ENCODE assay signal across 1 cellular context in the genomic region with DNA sequence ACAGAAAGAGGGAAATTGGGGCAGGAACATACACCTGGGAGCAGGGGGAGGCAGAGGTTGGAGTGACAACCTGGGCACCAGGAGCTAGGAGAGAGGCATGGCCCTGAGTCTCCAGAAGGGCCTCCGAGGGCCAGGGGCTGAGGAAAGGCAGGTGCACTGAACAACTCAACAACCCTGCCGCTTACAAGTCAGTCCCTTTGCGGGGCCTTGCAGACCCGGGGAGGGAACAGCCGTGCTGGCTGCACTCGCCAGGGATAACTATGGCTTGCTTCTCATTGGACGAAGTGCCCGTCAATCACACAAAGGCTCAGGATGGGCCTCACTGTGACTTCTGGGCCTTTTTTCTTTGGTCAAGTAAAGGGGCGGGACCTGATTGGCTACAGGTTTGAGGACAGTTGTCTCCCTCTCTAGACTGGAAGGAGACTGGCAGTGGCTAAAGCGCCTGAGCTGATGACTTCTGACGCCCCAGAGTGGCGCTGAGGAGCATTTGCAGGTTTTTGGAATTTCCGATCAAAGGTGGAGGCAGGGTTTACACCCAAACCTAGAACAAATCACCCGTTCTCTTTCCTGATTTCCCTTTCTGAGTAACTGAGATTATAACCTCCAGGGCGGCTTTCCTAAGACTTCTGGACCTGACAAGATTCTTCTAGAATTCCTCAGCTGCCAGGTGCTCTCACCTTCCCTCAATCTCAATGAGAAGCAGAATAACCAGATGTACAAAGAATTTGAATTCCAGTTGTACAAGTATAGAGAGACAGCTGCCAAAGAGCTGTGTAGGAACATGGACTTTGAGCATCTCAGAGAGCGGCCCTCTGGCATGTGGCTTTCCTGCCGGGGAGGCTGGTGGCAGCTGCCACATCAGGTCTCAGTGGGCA.
A peak's percentile ranks its signal among the peaks of the same experiment; 100 is the strongest.
TF ChIP-seq lines count a peak whose summit lies in the region.

No MANE protein-coding gene starts in this region.

TF ChIP-seq in HepG2, 621 proteins besides CTCF, POLR2A, EP300 and RAD21 (continues in another document):
- TF ChIP-seq, protein P1, sequence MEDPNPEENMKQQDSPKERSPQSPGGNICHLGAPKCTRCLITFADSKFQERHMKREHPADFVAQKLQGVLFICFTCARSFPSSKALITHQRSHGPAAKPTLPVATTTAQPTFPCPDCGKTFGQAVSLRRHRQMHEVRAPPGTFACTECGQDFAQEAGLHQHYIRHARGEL (CRISPR knock-in tag; IDR thresholded peaks at IDR 0.05) = peak; percentile 87; the same call in 1 of the 2 replicates
- no peak for TF ChIP-seq ARNT2 (CRISPR knock-in tag; IDR thresholded peaks at IDR 0.05; ENCODE audit: low read depth)
- no peak for TF ChIP-seq ZNF343 (CRISPR knock-in tag; IDR thresholded peaks at IDR 0.05)
- 0 out of 2 replicates have a peak, but pooled peaks have one; percentile 26 for TF ChIP-seq NCOA5 (CRISPR knock-in tag; IDR thresholded peaks at IDR 0.05)
- 0 out of 2 replicates have a peak, but pooled peaks have one; percentile 50 for TF ChIP-seq TMF1 (CRISPR knock-in tag; IDR thresholded peaks at IDR 0.05; ENCODE audit: low read depth)
- TF ChIP-seq KDM2A (CRISPR knock-in tag; IDR thresholded peaks at IDR 0.05; ENCODE audit: borderline replicate concordance, low read depth) = peak; percentile 12; the same call in 1 of the 2 replicates
- no peak for TF ChIP-seq FOXA1 (IDR thresholded peaks at IDR 0.05)
- TF ChIP-seq FOXA1 (CRISPR knock-in tag; IDR thresholded peaks at IDR 0.05) = no peak
- TF ChIP-seq, protein P2, sequence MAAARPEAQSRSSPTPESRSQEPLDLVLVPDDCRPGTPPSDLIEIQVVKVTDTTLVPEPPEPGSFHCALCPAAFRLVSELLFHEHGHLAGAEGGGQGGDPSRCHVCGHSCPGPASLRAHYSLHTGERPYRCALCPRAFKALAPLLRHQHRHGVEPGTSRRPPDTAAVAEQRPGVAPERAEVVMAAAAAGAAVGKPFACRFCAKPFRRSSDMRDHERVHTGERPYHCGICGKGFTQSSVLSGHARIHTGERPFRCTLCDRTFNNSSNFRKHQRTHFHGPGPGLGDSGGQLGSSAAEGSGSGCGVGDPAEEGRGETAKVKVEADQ (CRISPR knock-in tag; IDR thresholded peaks at IDR 0.05; ENCODE audit: borderline replicate concordance) = no peak
- TF ChIP-seq, protein P3, sequence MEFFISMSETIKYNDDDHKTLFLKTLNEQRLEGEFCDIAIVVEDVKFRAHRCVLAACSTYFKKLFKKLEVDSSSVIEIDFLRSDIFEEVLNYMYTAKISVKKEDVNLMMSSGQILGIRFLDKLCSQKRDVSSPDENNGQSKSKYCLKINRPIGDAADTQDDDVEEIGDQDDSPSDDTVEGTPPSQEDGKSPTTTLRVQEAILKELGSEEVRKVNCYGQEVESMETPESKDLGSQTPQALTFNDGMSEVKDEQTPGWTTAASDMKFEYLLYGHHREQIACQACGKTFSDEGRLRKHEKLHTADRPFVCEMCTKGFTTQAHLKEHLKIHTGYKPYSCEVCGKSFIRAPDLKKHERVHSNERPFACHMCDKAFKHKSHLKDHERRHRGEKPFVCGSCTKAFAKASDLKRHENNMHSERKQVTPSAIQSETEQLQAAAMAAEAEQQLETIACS (CRISPR knock-in tag; IDR thresholded peaks at IDR 0.05) = no peak
- TF ChIP-seq, protein P4, sequence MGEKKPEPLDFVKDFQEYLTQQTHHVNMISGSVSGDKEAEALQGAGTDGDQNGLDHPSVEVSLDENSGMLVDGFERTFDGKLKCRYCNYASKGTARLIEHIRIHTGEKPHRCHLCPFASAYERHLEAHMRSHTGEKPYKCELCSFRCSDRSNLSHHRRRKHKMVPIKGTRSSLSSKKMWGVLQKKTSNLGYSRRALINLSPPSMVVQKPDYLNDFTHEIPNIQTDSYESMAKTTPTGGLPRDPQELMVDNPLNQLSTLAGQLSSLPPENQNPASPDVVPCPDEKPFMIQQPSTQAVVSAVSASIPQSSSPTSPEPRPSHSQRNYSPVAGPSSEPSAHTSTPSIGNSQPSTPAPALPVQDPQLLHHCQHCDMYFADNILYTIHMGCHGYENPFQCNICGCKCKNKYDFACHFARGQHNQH (CRISPR knock-in tag; IDR thresholded peaks at IDR 0.05) = 0 out of 2 replicates have a peak, but pooled peaks have one; percentile 59
- TF ChIP-seq, protein P5, sequence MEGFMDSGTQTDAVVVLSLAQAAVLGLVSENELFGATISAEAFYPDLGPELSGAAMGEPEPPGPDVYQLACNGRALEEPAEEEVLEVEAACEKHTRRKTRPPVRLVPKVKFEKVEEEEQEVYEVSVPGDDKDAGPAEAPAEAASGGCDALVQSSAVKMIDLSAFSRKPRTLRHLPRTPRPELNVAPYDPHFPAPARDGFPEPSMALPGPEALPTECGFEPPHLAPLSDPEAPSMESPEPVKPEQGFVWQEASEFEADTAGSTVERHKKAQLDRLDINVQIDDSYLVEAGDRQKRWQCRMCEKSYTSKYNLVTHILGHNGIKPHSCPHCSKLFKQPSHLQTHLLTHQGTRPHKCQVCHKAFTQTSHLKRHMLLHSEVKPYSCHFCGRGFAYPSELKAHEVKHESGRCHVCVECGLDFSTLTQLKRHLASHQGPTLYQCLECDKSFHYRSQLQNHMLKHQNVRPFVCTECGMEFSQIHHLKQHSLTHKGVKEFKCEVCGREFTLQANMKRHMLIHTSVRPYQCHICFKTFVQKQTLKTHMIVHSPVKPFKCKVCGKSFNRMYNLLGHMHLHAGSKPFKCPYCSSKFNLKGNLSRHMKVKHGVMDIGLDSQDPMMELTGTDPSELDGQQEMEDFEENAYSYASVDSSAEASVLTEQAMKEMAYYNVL (CRISPR knock-in tag; IDR thresholded peaks at IDR 0.05; ENCODE audit: borderline replicate concordance) = 0 out of 2 replicates have a peak, but pooled peaks have one; percentile 8
- TF ChIP-seq, protein P6, sequence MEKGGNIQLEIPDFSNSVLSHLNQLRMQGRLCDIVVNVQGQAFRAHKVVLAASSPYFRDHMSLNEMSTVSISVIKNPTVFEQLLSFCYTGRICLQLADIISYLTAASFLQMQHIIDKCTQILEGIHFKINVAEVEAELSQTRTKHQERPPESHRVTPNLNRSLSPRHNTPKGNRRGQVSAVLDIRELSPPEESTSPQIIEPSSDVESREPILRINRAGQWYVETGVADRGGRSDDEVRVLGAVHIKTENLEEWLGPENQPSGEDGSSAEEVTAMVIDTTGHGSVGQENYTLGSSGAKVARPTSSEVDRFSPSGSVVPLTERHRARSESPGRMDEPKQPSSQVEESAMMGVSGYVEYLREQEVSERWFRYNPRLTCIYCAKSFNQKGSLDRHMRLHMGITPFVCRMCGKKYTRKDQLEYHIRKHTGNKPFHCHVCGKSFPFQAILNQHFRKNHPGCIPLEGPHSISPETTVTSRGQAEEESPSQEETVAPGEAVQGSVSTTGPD (CRISPR knock-in tag; IDR thresholded peaks at IDR 0.05) = 0 out of 2 replicates have a peak, but pooled peaks have one; percentile 10
- TF ChIP-seq ZBTB38 (CRISPR knock-in tag; IDR thresholded peaks at IDR 0.05) = peak; percentile 46; the same call in 1 of the 2 replicates
- TF ChIP-seq SRSF9 (IDR thresholded peaks at IDR 0.05; ENCODE audit: borderline replicate concordance, insufficient read depth, low read depth, low read length, poor library complexity, severe bottlenecking) = no peak
- TF ChIP-seq TEAD3 (CRISPR knock-in tag; optimal IDR thresholded peaks at IDR 0.05; ENCODE audit: borderline replicate concordance) = peak; percentile 20
- peak; percentile 33; the same call in 1 of the 2 replicates for TF ChIP-seq ZNF790 (CRISPR knock-in tag; IDR thresholded peaks at IDR 0.05; ENCODE audit: borderline replicate concordance)
- peak; percentile 27; the same call in 1 of the 2 replicates for TF ChIP-seq MEIS2 (CRISPR knock-in tag; IDR thresholded peaks at IDR 0.05)
- no peak for TF ChIP-seq NR2F1 (CRISPR knock-in tag; IDR thresholded peaks at IDR 0.05)
- TF ChIP-seq, protein P7, sequence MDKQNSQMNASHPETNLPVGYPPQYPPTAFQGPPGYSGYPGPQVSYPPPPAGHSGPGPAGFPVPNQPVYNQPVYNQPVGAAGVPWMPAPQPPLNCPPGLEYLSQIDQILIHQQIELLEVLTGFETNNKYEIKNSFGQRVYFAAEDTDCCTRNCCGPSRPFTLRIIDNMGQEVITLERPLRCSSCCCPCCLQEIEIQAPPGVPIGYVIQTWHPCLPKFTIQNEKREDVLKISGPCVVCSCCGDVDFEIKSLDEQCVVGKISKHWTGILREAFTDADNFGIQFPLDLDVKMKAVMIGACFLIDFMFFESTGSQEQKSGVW (CRISPR knock-in tag; IDR thresholded peaks at IDR 0.05; ENCODE audit: borderline replicate concordance) = no peak
- TF ChIP-seq GATAD2A (CRISPR knock-in tag; IDR thresholded peaks at IDR 0.05) = peak; percentile 53
- no peak for TF ChIP-seq ZFP41 (CRISPR knock-in tag; IDR thresholded peaks at IDR 0.05; ENCODE audit: borderline replicate concordance)
- TF ChIP-seq, protein P8, sequence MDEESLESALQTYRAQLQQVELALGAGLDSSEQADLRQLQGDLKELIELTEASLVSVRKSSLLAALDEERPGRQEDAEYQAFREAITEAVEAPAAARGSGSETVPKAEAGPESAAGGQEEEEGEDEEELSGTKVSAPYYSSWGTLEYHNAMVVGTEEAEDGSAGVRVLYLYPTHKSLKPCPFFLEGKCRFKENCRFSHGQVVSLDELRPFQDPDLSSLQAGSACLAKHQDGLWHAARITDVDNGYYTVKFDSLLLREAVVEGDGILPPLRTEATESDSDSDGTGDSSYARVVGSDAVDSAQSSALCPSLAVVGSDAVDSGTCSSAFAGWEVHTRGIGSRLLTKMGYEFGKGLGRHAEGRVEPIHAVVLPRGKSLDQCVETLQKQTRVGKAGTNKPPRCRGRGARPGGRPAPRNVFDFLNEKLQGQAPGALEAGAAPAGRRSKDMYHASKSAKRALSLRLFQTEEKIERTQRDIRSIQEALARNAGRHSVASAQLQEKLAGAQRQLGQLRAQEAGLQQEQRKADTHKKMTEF (CRISPR knock-in tag; IDR thresholded peaks at IDR 0.05) = peak; percentile 65
- TF ChIP-seq ZMYM4 (CRISPR knock-in tag; IDR thresholded peaks at IDR 0.05) = peak; percentile 64; the same call in 1 of the 2 replicates
- TF ChIP-seq ZBTB8A (CRISPR knock-in tag; IDR thresholded peaks at IDR 0.05; ENCODE audit: borderline replicate concordance, low read depth) = no peak
- TF ChIP-seq ZNF572 (CRISPR knock-in tag; IDR thresholded peaks at IDR 0.05) = peak; percentile 23; the same call in 1 of the 2 replicates
- 0 out of 2 replicates have a peak, but pooled peaks have one; percentile 26 for TF ChIP-seq TGIF2 (CRISPR knock-in tag; IDR thresholded peaks at IDR 0.05)
- peak; percentile 29 for TF ChIP-seq YY1 (IDR thresholded peaks at IDR 0.05; ENCODE audit: insufficient read depth, insufficient replicate concordance, low read depth, low read length)
- TF ChIP-seq RORA (CRISPR knock-in tag; IDR thresholded peaks at IDR 0.05) = no peak
- TF ChIP-seq ZNF333 (CRISPR knock-in tag; IDR thresholded peaks at IDR 0.05; ENCODE audit: borderline replicate concordance) = 0 out of 2 replicates have a peak, but pooled peaks have one; percentile 13
- TF ChIP-seq ZFP36L1 (CRISPR knock-in tag; IDR thresholded peaks at IDR 0.05) = peak; percentile 71; the same call in 1 of the 2 replicates
- peak; percentile 91 for TF ChIP-seq NFYB (CRISPR knock-in tag; IDR thresholded peaks at IDR 0.05)
- TF ChIP-seq FOXP1 (IDR thresholded peaks at IDR 0.05) = no peak
- no peak for TF ChIP-seq FOXP1 (CRISPR knock-in tag; IDR thresholded peaks at IDR 0.05)
- no peak for TF ChIP-seq FLYWCH1 (CRISPR knock-in tag; IDR thresholded peaks at IDR 0.05)
- TF ChIP-seq ZBTB7A (CRISPR knock-in tag; IDR thresholded peaks at IDR 0.05) = no peak
- TF ChIP-seq, protein P9, sequence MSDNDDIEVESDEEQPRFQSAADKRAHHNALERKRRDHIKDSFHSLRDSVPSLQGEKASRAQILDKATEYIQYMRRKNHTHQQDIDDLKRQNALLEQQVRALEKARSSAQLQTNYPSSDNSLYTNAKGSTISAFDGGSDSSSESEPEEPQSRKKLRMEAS (IDR thresholded peaks at IDR 0.05) = peak; percentile 88
- 0 out of 2 replicates have a peak, but pooled peaks have one; percentile 48 for TF ChIP-seq NRL (CRISPR knock-in tag; IDR thresholded peaks at IDR 0.05; ENCODE audit: borderline replicate concordance)
- peak; percentile 29; the same call in 1 of the 2 replicates for TF ChIP-seq SALL1 (CRISPR knock-in tag; IDR thresholded peaks at IDR 0.05)
- TF ChIP-seq ASH2L (IDR thresholded peaks at IDR 0.05; ENCODE audit: insufficient read length, low read depth, low read length) = peak; percentile 86
- TF ChIP-seq, protein P10, sequence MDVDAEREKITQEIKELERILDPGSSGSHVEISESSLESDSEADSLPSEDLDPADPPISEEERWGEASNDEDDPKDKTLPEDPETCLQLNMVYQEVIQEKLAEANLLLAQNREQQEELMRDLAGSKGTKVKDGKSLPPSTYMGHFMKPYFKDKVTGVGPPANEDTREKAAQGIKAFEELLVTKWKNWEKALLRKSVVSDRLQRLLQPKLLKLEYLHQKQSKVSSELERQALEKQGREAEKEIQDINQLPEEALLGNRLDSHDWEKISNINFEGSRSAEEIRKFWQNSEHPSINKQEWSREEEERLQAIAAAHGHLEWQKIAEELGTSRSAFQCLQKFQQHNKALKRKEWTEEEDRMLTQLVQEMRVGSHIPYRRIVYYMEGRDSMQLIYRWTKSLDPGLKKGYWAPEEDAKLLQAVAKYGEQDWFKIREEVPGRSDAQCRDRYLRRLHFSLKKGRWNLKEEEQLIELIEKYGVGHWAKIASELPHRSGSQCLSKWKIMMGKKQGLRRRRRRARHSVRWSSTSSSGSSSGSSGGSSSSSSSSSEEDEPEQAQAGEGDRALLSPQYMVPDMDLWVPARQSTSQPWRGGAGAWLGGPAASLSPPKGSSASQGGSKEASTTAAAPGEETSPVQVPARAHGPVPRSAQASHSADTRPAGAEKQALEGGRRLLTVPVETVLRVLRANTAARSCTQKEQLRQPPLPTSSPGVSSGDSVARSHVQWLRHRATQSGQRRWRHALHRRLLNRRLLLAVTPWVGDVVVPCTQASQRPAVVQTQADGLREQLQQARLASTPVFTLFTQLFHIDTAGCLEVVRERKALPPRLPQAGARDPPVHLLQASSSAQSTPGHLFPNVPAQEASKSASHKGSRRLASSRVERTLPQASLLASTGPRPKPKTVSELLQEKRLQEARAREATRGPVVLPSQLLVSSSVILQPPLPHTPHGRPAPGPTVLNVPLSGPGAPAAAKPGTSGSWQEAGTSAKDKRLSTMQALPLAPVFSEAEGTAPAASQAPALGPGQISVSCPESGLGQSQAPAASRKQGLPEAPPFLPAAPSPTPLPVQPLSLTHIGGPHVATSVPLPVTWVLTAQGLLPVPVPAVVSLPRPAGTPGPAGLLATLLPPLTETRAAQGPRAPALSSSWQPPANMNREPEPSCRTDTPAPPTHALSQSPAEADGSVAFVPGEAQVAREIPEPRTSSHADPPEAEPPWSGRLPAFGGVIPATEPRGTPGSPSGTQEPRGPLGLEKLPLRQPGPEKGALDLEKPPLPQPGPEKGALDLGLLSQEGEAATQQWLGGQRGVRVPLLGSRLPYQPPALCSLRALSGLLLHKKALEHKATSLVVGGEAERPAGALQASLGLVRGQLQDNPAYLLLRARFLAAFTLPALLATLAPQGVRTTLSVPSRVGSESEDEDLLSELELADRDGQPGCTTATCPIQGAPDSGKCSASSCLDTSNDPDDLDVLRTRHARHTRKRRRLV (CRISPR knock-in tag; IDR thresholded peaks at IDR 0.05) = 0 out of 2 replicates have a peak, but pooled peaks have one; percentile 12
- 0 out of 2 replicates have a peak, but pooled peaks have one; percentile 35 for TF ChIP-seq SP140L (CRISPR knock-in tag; IDR thresholded peaks at IDR 0.05; ENCODE audit: borderline replicate concordance)
